1 cellular context compared by ENCODE assay signal in genomic region chr18:23568739-23569138, GRCh38.
TF ChIP-seq lines count a peak whose summit lies in the region.

No MANE protein-coding gene starts in this region.

TF ChIP-seq in HepG2, 621 proteins besides CTCF, POLR2A, EP300 and RAD21:
- TF ChIP-seq HNF1A (IDR thresholded peaks at IDR 0.05; ENCODE audit: low read depth), result peak; percentile 7; the same call in 1 of the 2 replicates
- no peak for TF ChIP-seq HNF1A (CRISPR knock-in tag; IDR thresholded peaks at IDR 0.05; ENCODE audit: borderline replicate concordance)
- TF ChIP-seq MATR3 (CRISPR knock-in tag; IDR thresholded peaks at IDR 0.05), result no peak
